Comparison of ENCODE assay signal across 8 cellular contexts in genomic region chr1:160291248-160292220, GRCh38. TPM values are rescaled to one million over a fixed set of nuclear protein-coding genes. Genes with fewer than 3 reads are reported as not detected.
DNase-seq lines count a peak whose midpoint lies in the region; ATAC-seq and TF ChIP-seq lines count a peak whose summit lies in the region.

No MANE protein-coding gene starts in this region.

- H3K4me1 ChIP-seq in lung (ENCODE audit: control insufficient read depth in 2 of 2, insufficient read depth in 2 of 2, low read length in 2 of 2) = peaks cover 0 to 2% of the 10 kb centered on the region in 2 donors

- H3K4me3 Mint-ChIP-seq in activated CD4-positive, alpha-beta memory T cell treated with anti-CD3 and anti-CD28 coated beads for 36 hours = no peak overlapping the region

- peak overlapping the region; percentile 47 for H3K27ac Mint-ChIP-seq in activated CD4-positive, alpha-beta memory T cell treated with anti-CD3 and anti-CD28 coated beads for 36 hours

- WGBS in lung, 2 donors = 41 to 42% methylated on average over 11 of the region's 11 CpGs

- H3K9me3 Mint-ChIP-seq in activated CD4-positive, alpha-beta memory T cell treated with anti-CD3 and anti-CD28 coated beads for 36 hours = no peaks in the 10 kb centered on the region

- H3K9me3 ChIP-seq in lung (ENCODE audit: control insufficient read depth in 2 of 2, insufficient read depth in 1 of 2, low read length in 1 of 2) = no peaks in the 10 kb centered on the region

- intact Hi-C loops in activated CD4-positive, alpha-beta memory T cell treated with anti-CD3 and anti-CD28 coated beads for 36 hours (cut with micrococcal nuclease) = loop anchor here (1.0 to 2.0 kb wide), 2 partner anchors 98 to 191 kb away; no protein-coding TSS in a partner anchor
- intact Hi-C loops in dorsolateral prefrontal cortex (cut with DNase I) = loop anchor here (1.0 to 5.0 kb wide), 3 partner anchors 51 to 192 kb away; partner anchors contain the start of genes COPA (in 2 of the 2) and NCSTN (in 2 of the 2)

- H3K4me1 Mint-ChIP-seq in activated CD4-positive, alpha-beta memory T cell treated with anti-CD3 and anti-CD28 coated beads for 36 hours (ENCODE audit: low read depth) = peaks cover 3% of the 10 kb centered on the region

- peak; percentile 61 to 92 (median 84) for TF ChIP-seq CTCF in dorsolateral prefrontal cortex (IDR thresholded peaks at IDR 0.05 in 54 of 56, conservative IDR thresholded peaks at IDR 0.05 in 2 of 56; ENCODE audit: low read depth in 1 of 56, partially characterized antibody in 56 of 56)
- TF ChIP-seq CTCF in lung (IDR thresholded peaks at IDR 0.05; ENCODE audit: control extremely low read depth, extremely low read depth) = peak; percentile 67

- peaks cover 49% of the 10 kb centered on the region for H3K36me3 Mint-ChIP-seq in activated CD4-positive, alpha-beta memory T cell treated with anti-CD3 and anti-CD28 coated beads for 36 hours

- H3K27me3 ChIP-seq in dorsolateral prefrontal cortex (no peaks in the 10 kb centered on the region), lung (ENCODE audit: control insufficient read depth, insufficient read depth) (no peaks in the 10 kb centered on the region)

- peak overlapping the region; percentile 30 to 93 (median 81) for H3K27ac ChIP-seq in dorsolateral prefrontal cortex
- no peak overlapping the region for H3K27ac ChIP-seq in lung (ENCODE audit: low read depth in 1 of 2, low read length in 1 of 2)

- CTCF ChIA-PET in activated CD4-positive, alpha-beta memory T cell treated with anti-CD3 and anti-CD28 coated beads for 36 hours (lab: Charles Lee) = interaction anchor here (0.5 to 7.2 kb wide), 74 partner anchors 8 to 806 kb away, joined by 3 to 156 read pairs (median 5); partner anchors contain the start of genes CASQ1, DCAF8, IGSF8 and NCSTN

- H3K27me3 Mint-ChIP-seq in activated CD4-positive, alpha-beta memory T cell treated with anti-CD3 and anti-CD28 coated beads for 36 hours = no peaks in the 10 kb centered on the region

- POLR2A ChIA-PET in activated CD4-positive, alpha-beta memory T cell treated with anti-CD3 and anti-CD28 coated beads for 36 hours (lab: Charles Lee) = interaction anchor here (0.7 to 1.4 kb wide), 3 partner anchors 29 to 98 kb away, joined by 3 read pairs; partner anchors contain the start of gene DCAF8

- peak overlapping the region in 2 of 59 donors; percentile 1 to 10 for H3K4me3 ChIP-seq in dorsolateral prefrontal cortex
- no peak overlapping the region for H3K4me3 ChIP-seq in lung

- DNase-seq in NCI-H774 (lab: John Stamatoyannopoulos, UW) (peak; percentile 46), dorsolateral prefrontal cortex (peak in 9 of 10 donors; percentile 62 to 79 (median 72)), lung (ENCODE audit: low spot score) (peak; percentile 65), NCI-H1048 (lab: John Stamatoyannopoulos, UW) (no peak)
- DNase-seq in activated CD4-positive, alpha-beta memory T cell treated with anti-CD3 and anti-CD28 coated beads for 36 hours = peak; percentile 76
- peak; percentile 32 for DNase-seq in stimulated activated CD8-positive, alpha-beta memory T cell treated with anti-CD3 and anti-CD28 coated beads, Interleukin-15, amount 100 ng/mL, for 1 hour (ENCODE audit: low read depth)

- peaks cover 56 to 60% of the 10 kb centered on the region in 2 donors for H3K36me3 ChIP-seq in lung (ENCODE audit: control insufficient read depth in 2 of 2, insufficient read depth in 2 of 2, low read length in 2 of 2)

- ATAC-seq in GM18498 (IDR thresholded peaks at IDR 0.05; ENCODE audit: unreplicated experiment) (peak; percentile 73), HG03521 (IDR thresholded peaks at IDR 0.05; ENCODE audit: unreplicated experiment) (peak; percentile 82), lung (ENCODE audit: insufficient read depth, low FRiP score) (peak; percentile 87)

RNA-seq across cellular contexts. Expression of gene PEX19, which starts 6.6 kb away (rescaled TPM):
- 10 to 100 TPM; 50.0 to 61.1 TPM for total RNA-seq in activated CD4-positive, alpha-beta memory T cell treated with anti-CD3 and anti-CD28 coated beads for 36 hours
- total RNA-seq in dorsolateral prefrontal cortex = 100 to 1,000 TPM in 52 of 120 experiments, 10 to 100 TPM in 68; 63.4 to 123 (median 97.5) TPM
- total RNA-seq in lung = 10 to 100 TPM; 55.9 to 60.7 TPM
- polyA plus RNA-seq in lung = 10 to 100 TPM; 13.1 to 33.0 TPM

RNA-seq across cellular contexts. Expression of gene DCAF8, which starts 29.2 kb away (rescaled TPM):
- 100 to 1,000 TPM; 142 to 150 TPM for total RNA-seq in activated CD4-positive, alpha-beta memory T cell treated with anti-CD3 and anti-CD28 coated beads for 36 hours
- total RNA-seq in dorsolateral prefrontal cortex (100 to 1,000 TPM; 111 to 260 (median 188) TPM), lung (100 to 1,000 TPM; 104 to 207 TPM)
- polyA plus RNA-seq in lung = 10 to 100 TPM; 64.0 to 72.4 TPM

RNA-seq across cellular contexts. Expression of gene COPA, which starts 51.5 kb away (rescaled TPM):
- total RNA-seq in activated CD4-positive, alpha-beta memory T cell treated with anti-CD3 and anti-CD28 coated beads for 36 hours = 100 to 1,000 TPM; 132 TPM
- total RNA-seq in dorsolateral prefrontal cortex (100 to 1,000 TPM; 107 to 252 (median 197) TPM), lung (100 to 1,000 TPM; 158 to 159 TPM)
- polyA plus RNA-seq in lung = 10 to 100 TPM; 64.6 to 91.4 TPM

RNA-seq across cellular contexts. Expression of gene NCSTN, which starts 51.6 kb away (rescaled TPM):
- 10 to 100 TPM; 39.8 to 42.6 TPM for total RNA-seq in activated CD4-positive, alpha-beta memory T cell treated with anti-CD3 and anti-CD28 coated beads for 36 hours
- 10 to 100 TPM; 44.1 to 95.7 (median 60.5) TPM for total RNA-seq in dorsolateral prefrontal cortex
- 10 to 100 TPM; 72.2 to 85.9 TPM for total RNA-seq in lung
- 10 to 100 TPM; 46.5 to 83.4 TPM for polyA plus RNA-seq in lung

Comparison
In these comparisons a context has a peak if more than half of its experiments do, and no peak if none do; other contexts are left out.
1. H3K27ac ChIP-seq: peak in dorsolateral prefrontal cortex (59 of 59); none in lung (0 of 2).
2. Peak in every context shown above with its lines, with median percentiles within 50 percentile points of each other: ATAC-seq.